Comparison of ENCODE assay signal across 27 cellular contexts in genomic region chr14:103028772-103029171, GRCh38. TPM values are rescaled to one million over a fixed set of nuclear protein-coding genes. Genes with fewer than 3 reads are reported as not detected.
"Had no signal": no experiment of that assay in that cellular context is flagged by ENCODE, and none has a peak within 500 bp of the region (broad histone marks: within the 10 kb centered on the region; RNA-seq: fewer than 3 reads in every experiment).

No MANE protein-coding gene starts in this region.

- H3K36me3 ChIP-seq: breast epithelium, MG63 had no signal

- H3K4me1 ChIP-seq: breast epithelium had no signal

- DNase-seq: activated B cell treated with CpG ODN at 0.5 μM for 24 hours; activated CD4-positive, alpha-beta T cell treated with anti-CD3 and anti-CD28 coated beads for 1 hour; activated CD4-positive, alpha-beta T cell treated with anti-CD3 and anti-CD28 coated beads, Interleukin-2, amount 10 ng/mL, durations not matched to agents 24 days and 14 days; activated CD4-positive, alpha-beta T cell treated with anti-CD3 and anti-CD28 coated beads, Interleukin-2, amount 50 U/mL, for 48 hours; activated CD8-positive, alpha-beta memory T cell treated with anti-CD3 and anti-CD28 coated beads for 24 hours; activated effector memory CD4-positive, alpha-beta T cell treated with anti-CD3 and anti-CD28 coated beads, Interleukin-2, amount 50 U/mL, for 16 hours; activated naive CD4-positive, alpha-beta T cell treated with Interleukin-2 at 50 U/mL for 16 hours; activated naive CD8-positive, alpha-beta T cell treated with anti-CD3 and anti-CD28 coated beads, Interleukin-2, amount 50 U/mL, for 24 hours; activated T-cell treated with anti-CD3 and anti-CD28 coated beads, Interleukin-2, amount 50 U/mL, for 4 hours; amniotic stem cell; central memory CD4-positive, alpha-beta T cell; KG1; MV-4-11; NCI-H1092 treated with DMSO at 0.1 percent for 48 hours; NCI-H1436; NCI-H1694 treated with DMSO at 0.1 percent for 48 hours; NCI-H2029 treated with DMSO at 0.1 percent for 48 hours; NCI-H345; NCI-H510A; NCI-H526 treated with DMSO at 0.1 percent for 48 hours; PC-3; SIG-M5; T-helper 17 cell; T-helper 9 cell had no signal

- H3K9me3 ChIP-seq: breast epithelium, MG63 had no signal

- H3K27ac ChIP-seq: breast epithelium had no signal

- ATAC-seq: activated naive CD4-positive, alpha-beta T cell treated with anti-CD3 and anti-CD28 coated beads, Interleukin-2, amount 50 U/mL, for 72 hours; activated naive CD8-positive, alpha-beta T cell treated with anti-CD3 and anti-CD28 coated beads, Interleukin-2, amount 50 U/mL, for 24 hours; activated T-cell treated with anti-CD3 and anti-CD28 coated beads, Interleukin-2, amount 50 U/mL, for 4 hours; PC-3; T-helper 17 cell had no signal

- H3K4me3 ChIP-seq: breast epithelium, MG63 had no signal

RNA-seq across cellular contexts. Expression of gene LBHD2, which starts 55.2 kb away (rescaled TPM):
- total RNA-seq: activated B cell treated with CpG ODN at 0.5 μM for 24 hours; activated CD4-positive, alpha-beta T cell treated with anti-CD3 and anti-CD28 coated beads, Interleukin-2, amount 10 ng/mL, durations not matched to agents 24 days and 14 days; activated naive CD4-positive, alpha-beta T cell treated with anti-CD3 and anti-CD28 coated beads, Interleukin-2, amount 50 U/mL, for 72 hours; activated T-cell treated with anti-CD3 and anti-CD28 coated beads, Interleukin-2, amount 50 U/mL, for 4 hours; breast epithelium; PC-3; T-helper 17 cell had no signal
